Comparison of ENCODE assay signal across 8 cellular contexts in genomic region chr16:86554917-86555762, GRCh38. TPM values are rescaled to one million over a fixed set of nuclear protein-coding genes. Genes with fewer than 3 reads are reported as not detected.
DNase-seq lines count a peak whose midpoint lies in the region; ATAC-seq and TF ChIP-seq lines count a peak whose summit lies in the region.

Gene MTHFSD (minus strand): TSS chr16:86555235. CDS start chr16:86555184, 51 bp downstream.

- POLR2A ChIA-PET in naive thymus-derived CD8-positive, alpha-beta T cell (lab: Charles Lee): interaction anchor here (1.0 kb wide), 1 partner anchor 20 kb away, joined by 4 read pairs; no protein-coding TSS in a partner anchor

- peak within 1 kb of the TSS; percentile 94 to 99 (median 98) for H3K27ac Mint-ChIP-seq in naive thymus-derived CD8-positive, alpha-beta T cell
- H3K27ac Mint-ChIP-seq in stimulated activated naive B cell treated with anti-CD40 and anti-IgM and Interleukin-4, amounts not matched to agents 10 μg/mL and 1 μg/mL and 100 μg/mL, for 72 hours: peak within 1 kb of the TSS; percentile 99

- DNase-seq in Daoy (ENCODE audit: low read depth): peak; percentile 95
- peak; percentile 95 for DNase-seq in GM23248
- peak; percentile 54 to 81 for DNase-seq in Kasumi-1 (lab: John Stamatoyannopoulos, UW)
- peak; percentile 87 for DNase-seq in RPMI7951 (ENCODE audit: low read depth)
- peak; percentile 93 to 96 for DNase-seq in activated T-helper 1 cell treated with anti-CD3 and anti-CD28 coated beads, Interleukin-2, amount 50 U/mL, for 16 hours (ENCODE audit: low read depth in 1 of 2, low spot score in 1 of 2)
- DNase-seq in fibroblast of mammary gland (ENCODE audit: low read depth): peak; percentile 91
- DNase-seq in naive thymus-derived CD8-positive, alpha-beta T cell: peak; percentile 92 to 98 (median 96)
- DNase-seq in stimulated activated naive B cell treated with anti-CD40 and anti-IgM and Interleukin-4, amounts not matched to agents 10 μg/mL and 1 μg/mL and 100 μg/mL, for 72 hours: peak; percentile 94

- H3K36me3 Mint-ChIP-seq in naive thymus-derived CD8-positive, alpha-beta T cell: peaks cover 0 to 15% (median 0%) of the 10 kb centered on the region in 3 donors
- peaks cover 17 to 26% of the 10 kb centered on the region in 2 donors for H3K36me3 Mint-ChIP-seq in stimulated activated naive B cell treated with anti-CD40 and anti-IgM and Interleukin-4, amounts not matched to agents 10 μg/mL and 1 μg/mL and 100 μg/mL, for 72 hours

- no peaks in the 10 kb centered on the region for H3K9me2 ChIP-seq in GM23248 (ENCODE audit: insufficient read depth)

- WGBS in GM23248 (ENCODE audit: low coverage in 1 of 2, low lambda C conversion rate in 2 of 2, missing lambda C conversion rate in 2 of 2), 2 experiments: 4% methylated on average over 57 to 68 of the region's 71 CpGs

- H3K4me1 Mint-ChIP-seq in naive thymus-derived CD8-positive, alpha-beta T cell: peaks cover 4 to 32% (median 20%) of the 10 kb centered on the region in 4 donors
- peaks cover 7 to 20% of the 10 kb centered on the region in 2 donors for H3K4me1 Mint-ChIP-seq in stimulated activated naive B cell treated with anti-CD40 and anti-IgM and Interleukin-4, amounts not matched to agents 10 μg/mL and 1 μg/mL and 100 μg/mL, for 72 hours

- peak within 1 kb of the TSS; percentile 95 for H2AFZ ChIP-seq in GM23248

- peak; percentile 95 to 96 for ATAC-seq in naive thymus-derived CD8-positive, alpha-beta T cell
- ATAC-seq in stimulated activated naive B cell treated with anti-CD40 and anti-IgM and Interleukin-4, amounts not matched to agents 10 μg/mL and 1 μg/mL and 100 μg/mL, for 72 hours (replicated peaks): peak; percentile 94 to 99

- peak within 1 kb of the TSS; percentile 55 for H3K27ac ChIP-seq in GM23248

- H3K4me3 Mint-ChIP-seq in naive thymus-derived CD8-positive, alpha-beta T cell: peak within 1 kb of the TSS; percentile 93 to 98 (median 94)
- H3K4me3 Mint-ChIP-seq in stimulated activated naive B cell treated with anti-CD40 and anti-IgM and Interleukin-4, amounts not matched to agents 10 μg/mL and 1 μg/mL and 100 μg/mL, for 72 hours: peak within 1 kb of the TSS; percentile 91 to 92

- no peaks in the 10 kb centered on the region for H3K36me3 ChIP-seq in GM23248 (ENCODE audit: low read depth)

- TF ChIP-seq CTCF in fibroblast of mammary gland (conservative IDR thresholded peaks at IDR 0.05; ENCODE audit: control insufficient read depth, insufficient read depth, low read depth, low read length): no peak

- no peaks in the 10 kb centered on the region for H3K9me3 ChIP-seq in GM23248 (ENCODE audit: low read depth)

- in situ Hi-C loops in GM23248 (cut with MboI): no loop called here

- peaks cover 0 to 21% (median 14%) of the 10 kb centered on the region in 5 donors for H3K27me3 Mint-ChIP-seq in naive thymus-derived CD8-positive, alpha-beta T cell
- peaks cover 11 to 22% of the 10 kb centered on the region in 2 donors for H3K27me3 Mint-ChIP-seq in stimulated activated naive B cell treated with anti-CD40 and anti-IgM and Interleukin-4, amounts not matched to agents 10 μg/mL and 1 μg/mL and 100 μg/mL, for 72 hours

- H3K9me3 Mint-ChIP-seq in naive thymus-derived CD8-positive, alpha-beta T cell: peaks cover 0 to 2% (median 0%) of the 10 kb centered on the region in 9 donors
- no peaks in the 10 kb centered on the region for H3K9me3 Mint-ChIP-seq in stimulated activated naive B cell treated with anti-CD40 and anti-IgM and Interleukin-4, amounts not matched to agents 10 μg/mL and 1 μg/mL and 100 μg/mL, for 72 hours

- H3K4me2 ChIP-seq in GM23248 (ENCODE audit: unreplicated experiment): peak within 1 kb of the TSS; percentile 92

- H3K79me2 ChIP-seq in GM23248 (ENCODE audit: insufficient read depth): peaks cover 16% of the 10 kb centered on the region

- peaks cover 5% of the 10 kb centered on the region; the same call in 1 of the 2 replicates for H3F3A ChIP-seq in GM23248 (ENCODE audit: insufficient read depth)

- H4K20me1 ChIP-seq in GM23248 (ENCODE audit: insufficient read depth): no peaks in the 10 kb centered on the region

- peak within 1 kb of the TSS; percentile 90 for H3K4me3 ChIP-seq in GM23248
- peak within 1 kb of the TSS; percentile 96 for H3K4me3 ChIP-seq in fibroblast of mammary gland (ENCODE audit: control insufficient read depth, low read depth, low read length)

- peaks cover 10% of the 10 kb centered on the region for H3K4me1 ChIP-seq in GM23248 (ENCODE audit: insufficient read depth)

- peak within 1 kb of the TSS; percentile 95 for H3K9ac ChIP-seq in GM23248

- H3K27me3 ChIP-seq in GM23248 (replicated peaks; ENCODE audit: insufficient read depth): 0 out of 2 replicates have a peak, but pooled peaks cover 8% of the 10 kb centered on the region

RNA-seq across cellular contexts. Expression of gene MTHFSD, which starts in this region (rescaled TPM):
- total RNA-seq in Daoy (2014; rRNA removed; shearing (Covaris generic)): 6.5 and 13.9 TPM in 2 replicates
- 12.9 and 14.0 TPM in 2 replicates for total RNA-seq in GM23248 (2014; rRNA removed; shearing (Covaris generic))
- polyA plus RNA-seq in GM23248 (2016; fragmentation: Nextera tagmentation; extraction: Ambion mirVana): 12.4 and 14.0 TPM in 2 replicates
- 6.1 and 8.8 TPM in 2 replicates for total RNA-seq in RPMI7951 (2014; rRNA removed; shearing (Covaris generic))
- total RNA-seq in naive thymus-derived CD8-positive, alpha-beta T cell: 10 to 100 TPM; 37.9 to 41.6 TPM
- polyA plus RNA-seq in naive thymus-derived CD8-positive, alpha-beta T cell: 10 to 100 TPM in 2 of 3 donors, 1 to 10 TPM in 1; 9.8 to 19.0 (median 16.1) TPM

Comparison
In these comparisons a context has a peak if more than half of its experiments do, and no peak if none do; other contexts are left out.
1. Peak in every context shown above with its lines: DNase-seq, ATAC-seq, H3K4me3 ChIP-seq and H3K27ac ChIP-seq.